11 cellular contexts compared by ENCODE assay signal in genomic region chr4:110621328-110621812, GRCh38. TPM values are rescaled to one million over a fixed set of nuclear protein-coding genes. Genes with fewer than 3 reads are reported as not detected.
A peak's percentile ranks its signal among the peaks of the same experiment; 100 is the strongest.
DNase-seq lines count a peak whose midpoint lies in the region; ATAC-seq lines count a peak whose summit lies in the region.
"Had no signal": no experiment of that assay in that cellular context is flagged by ENCODE, and none has a peak within 500 bp of the region (broad histone marks: within the 10 kb centered on the region; RNA-seq: fewer than 3 reads in every experiment).

No MANE protein-coding gene starts in this region.

- H3K4me1 Mint-ChIP-seq in activated T-cell treated with anti-CD3 and anti-CD28 coated beads, Interleukin-2, amount 50 U/mL, for 24 hours (ENCODE audit: low read depth): peaks cover 51% of the 10 kb centered on the region
- H3K4me1 Mint-ChIP-seq in stimulated activated naive B cell treated with anti-CD40 and anti-IgM and Interleukin-4, amounts not matched to agents 10 μg/mL and 1 μg/mL and 100 μg/mL, for 72 hours: peaks cover 21 to 52% of the 10 kb centered on the region in 2 donors

- H3K4me3 Mint-ChIP-seq in activated T-cell treated with anti-CD3 and anti-CD28 coated beads, Interleukin-2, amount 50 U/mL, for 24 hours: peak overlapping the region; percentile 67
- peak overlapping the region; percentile 25 to 32 for H3K4me3 Mint-ChIP-seq in stimulated activated naive B cell treated with anti-CD40 and anti-IgM and Interleukin-4, amounts not matched to agents 10 μg/mL and 1 μg/mL and 100 μg/mL, for 72 hours

- no peak overlapping the region for H3K27ac Mint-ChIP-seq in activated T-cell treated with anti-CD3 and anti-CD28 coated beads, Interleukin-2, amount 50 U/mL, for 24 hours
- no peak overlapping the region for H3K27ac Mint-ChIP-seq in stimulated activated naive B cell treated with anti-CD40 and anti-IgM and Interleukin-4, amounts not matched to agents 10 μg/mL and 1 μg/mL and 100 μg/mL, for 72 hours

- peak overlapping the region; percentile 99 for H3K27ac ChIP-seq in SJCRH30
- no peak overlapping the region for H3K27ac ChIP-seq in iPS DF 6.9 (ENCODE audit: low read length)
- H3K27ac ChIP-seq: C4-2B, pancreas had no signal

- H3K36me3 Mint-ChIP-seq in activated T-cell treated with anti-CD3 and anti-CD28 coated beads, Interleukin-2, amount 50 U/mL, for 24 hours (ENCODE audit: low read depth): no peaks in the 10 kb centered on the region
- H3K36me3 Mint-ChIP-seq in stimulated activated naive B cell treated with anti-CD40 and anti-IgM and Interleukin-4, amounts not matched to agents 10 μg/mL and 1 μg/mL and 100 μg/mL, for 72 hours: peaks cover 9 to 14% of the 10 kb centered on the region in 2 donors

- peaks cover 2% of the 10 kb centered on the region for H3K9me3 Mint-ChIP-seq in activated T-cell treated with anti-CD3 and anti-CD28 coated beads, Interleukin-2, amount 50 U/mL, for 24 hours
- H3K9me3 Mint-ChIP-seq in stimulated activated naive B cell treated with anti-CD40 and anti-IgM and Interleukin-4, amounts not matched to agents 10 μg/mL and 1 μg/mL and 100 μg/mL, for 72 hours: peaks cover 4 to 6% of the 10 kb centered on the region in 2 donors

- peak overlapping the region; percentile 95 for H3K4me3 ChIP-seq in SJCRH30
- H3K4me3 ChIP-seq in iPS DF 6.9 (ENCODE audit: low read length): peak overlapping the region; percentile 8; the same call in 1 of the 2 replicates

- no peaks in the 10 kb centered on the region for H3K27me3 ChIP-seq in SJCRH30
- peaks cover 81% of the 10 kb centered on the region for H3K27me3 ChIP-seq in iPS DF 6.9 (ENCODE audit: control insufficient read depth, insufficient read depth, low read length)

- H3K9me3 ChIP-seq in SJCRH30 (replicated peaks) (no peaks in the 10 kb centered on the region), iPS DF 6.9 (ENCODE audit: control insufficient read depth, insufficient read depth, low read length) (no peaks in the 10 kb centered on the region)
- H3K9me3 ChIP-seq: pancreas had no signal

- peaks cover 98% of the 10 kb centered on the region for H3K27me3 Mint-ChIP-seq in activated T-cell treated with anti-CD3 and anti-CD28 coated beads, Interleukin-2, amount 50 U/mL, for 24 hours
- peaks cover 80 to 99% of the 10 kb centered on the region in 2 donors for H3K27me3 Mint-ChIP-seq in stimulated activated naive B cell treated with anti-CD40 and anti-IgM and Interleukin-4, amounts not matched to agents 10 μg/mL and 1 μg/mL and 100 μg/mL, for 72 hours

- H3K36me3 ChIP-seq in SJCRH30 (peaks cover 60% of the 10 kb centered on the region), iPS DF 6.9 (ENCODE audit: control insufficient read depth, insufficient read depth, low read length) (no peaks in the 10 kb centered on the region)
- H3K36me3 ChIP-seq: pancreas had no signal

- H3K4me1 ChIP-seq in SJCRH30 (peaks cover 11% of the 10 kb centered on the region), iPS DF 6.9 (ENCODE audit: control insufficient read depth, insufficient read depth, low read length) (peaks cover 5% of the 10 kb centered on the region; the same call in 1 of the 2 replicates)

- WGBS in iPS DF 6.9 (ENCODE audit: insufficient coverage, insufficient read length): no CpG with 5 or more reads among the region's 40 CpGs

- ATAC-seq in stimulated activated naive B cell treated with anti-CD40 and anti-IgM and Interleukin-4, amounts not matched to agents 10 μg/mL and 1 μg/mL and 100 μg/mL, for 72 hours (replicated peaks): no peak
- no peak for ATAC-seq in HG03108 (IDR thresholded peaks at IDR 0.05; ENCODE audit: unreplicated experiment)

- no peak for DNase-seq in activated T-cell treated with anti-CD3 and anti-CD28 coated beads, Interleukin-2, amount 50 U/mL, for 24 hours
- DNase-seq in activated T-cell treated with anti-CD3 and anti-CD28 coated beads, Interleukin-2, amount 50 U/mL, for 48 hours: no peak
- DNase-seq in SJCRH30: peak; percentile 60 to 72
- no peak for DNase-seq in iPS DF 6.9 (ENCODE audit: low read depth, low spot score)
- no peak for DNase-seq in stimulated activated naive B cell treated with anti-CD40 and anti-IgM and Interleukin-4, amounts not matched to agents 10 μg/mL and 1 μg/mL and 100 μg/mL, for 72 hours
- DNase-seq in NCI-H2081 (lab: John Stamatoyannopoulos, UW): no peak
- no peak for DNase-seq in activated CD4-positive, CD25-positive, alpha-beta regulatory T cell (lab: John Stamatoyannopoulos, UW)

RNA-seq across cellular contexts. Expression of gene PITX2, which starts 1.5 kb away (rescaled TPM):
- 87.2 and 93.3 TPM in 2 replicates for total RNA-seq in SJCRH30 (2014; rRNA removed; shearing (Covaris generic))
- total RNA-seq: dermis microvascular lymphatic vessel endothelial cell had no signal

Comparison
In these comparisons a context has a peak if more than half of its experiments do, and no peak if none do; other contexts are left out.
1. DNase-seq: peak in SJCRH30 (2 of 2); none in activated T-cell treated with anti-CD3 and anti-CD28 coated beads, Interleukin-2, amount 50 U/mL, for 24 hours (single experiment), activated T-cell treated with anti-CD3 and anti-CD28 coated beads, Interleukin-2, amount 50 U/mL, for 48 hours (0 of 2), iPS DF 6.9 (single experiment), stimulated activated naive B cell treated with anti-CD40 and anti-IgM and Interleukin-4, amounts not matched to agents 10 μg/mL and 1 μg/mL and 100 μg/mL, for 72 hours (single experiment), NCI-H2081 (0 of 2) and activated CD4-positive, CD25-positive, alpha-beta regulatory T cell (0 of 4).